Comparison of ENCODE assay signal across 8 cellular contexts in the genomic region with DNA sequence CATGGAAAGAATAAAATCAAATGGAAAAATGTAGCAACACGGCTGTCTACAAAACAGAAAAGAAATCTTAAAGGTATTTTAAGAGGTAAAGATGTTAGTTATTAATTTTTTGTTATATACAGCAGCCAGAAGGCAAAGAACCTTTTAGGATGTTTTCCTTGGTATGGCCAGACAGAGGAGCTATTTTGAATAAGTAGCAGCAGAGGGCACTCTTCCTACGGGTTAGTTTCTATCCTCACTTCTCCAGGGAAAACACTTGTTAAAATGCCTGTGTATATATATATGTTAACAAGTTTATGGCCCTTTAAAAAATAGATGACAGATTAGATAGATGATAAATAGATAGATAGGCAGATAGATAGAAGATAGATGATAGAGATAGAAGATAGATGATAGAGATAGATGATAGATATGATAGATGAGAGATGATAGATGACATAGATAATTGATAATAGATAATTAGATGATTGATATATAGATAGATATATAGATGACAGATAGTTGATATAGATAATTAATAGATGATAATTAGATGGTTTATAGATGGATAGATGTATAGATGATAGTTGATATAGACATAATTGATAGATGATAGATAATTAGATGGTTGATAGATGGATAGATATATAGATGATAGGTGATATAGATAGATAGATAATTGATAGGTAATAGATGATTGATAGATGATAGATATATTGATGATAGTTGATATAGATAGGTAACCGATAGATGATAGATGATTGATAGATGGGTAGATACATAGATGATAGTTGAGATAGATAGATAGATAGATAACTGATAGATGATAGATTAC. TPM values are rescaled to one million over a fixed set of nuclear protein-coding genes. Genes with fewer than 3 reads are reported as not detected.
DNase-seq lines count a peak whose midpoint lies in the region; ATAC-seq and TF ChIP-seq lines count a peak whose summit lies in the region.

No MANE protein-coding gene starts in this region.

- H3K27ac ChIP-seq in mesenchymal stem cell (ENCODE audit: low read length, poor library complexity, severe bottlenecking) = no peak overlapping the region

- H3K9me3 Mint-ChIP-seq in chondrocyte (ENCODE audit: low read depth) = no peaks in the 10 kb centered on the region
- H3K9me3 Mint-ChIP-seq in activated T-helper 17 cell treated with anti-CD3 and anti-CD28 coated beads, Interleukin-2, amount 50 U/mL, for 72 hours = no peaks in the 10 kb centered on the region

- H3K36me3 ChIP-seq in mesenchymal stem cell (ENCODE audit: control insufficient read depth in 1 of 2, insufficient read depth in 2 of 2, low read depth in 1 of 2, low read length in 2 of 2) = no peaks in the 10 kb centered on the region

- H3K4me1 Mint-ChIP-seq in chondrocyte (ENCODE audit: low read depth) = no peaks in the 10 kb centered on the region
- H3K4me1 Mint-ChIP-seq in activated T-helper 17 cell treated with anti-CD3 and anti-CD28 coated beads, Interleukin-2, amount 50 U/mL, for 72 hours = no peaks in the 10 kb centered on the region

- H2BK12ac ChIP-seq in mesenchymal stem cell (ENCODE audit: low read length in 2 of 2) = no peak overlapping the region

- H3K27me3 Mint-ChIP-seq in chondrocyte (ENCODE audit: low read depth) = peaks cover 6% of the 10 kb centered on the region
- H3K27me3 Mint-ChIP-seq in activated T-helper 17 cell treated with anti-CD3 and anti-CD28 coated beads, Interleukin-2, amount 50 U/mL, for 72 hours = peaks cover 9% of the 10 kb centered on the region

- no peak overlapping the region for H2BK120ac ChIP-seq in mesenchymal stem cell (ENCODE audit: low read depth, low read length)

- H3K4me3 ChIP-seq in AG09309 (ENCODE audit: control insufficient read depth, low read depth, low read length) (no peak overlapping the region), mesenchymal stem cell (ENCODE audit: insufficient read depth in 1 of 2, low read depth in 1 of 2, low read length in 2 of 2) (no peak overlapping the region)

- no peak overlapping the region for H3K18ac ChIP-seq in mesenchymal stem cell (ENCODE audit: low read depth in 1 of 2, low read length in 2 of 2)

- H2AK5ac ChIP-seq in mesenchymal stem cell (ENCODE audit: low read length, severe bottlenecking) = no peak overlapping the region

- no peak overlapping the region for H3K4ac ChIP-seq in mesenchymal stem cell (ENCODE audit: low read depth in 1 of 2, low read length in 2 of 2)

- no peak overlapping the region for H2BK15ac ChIP-seq in mesenchymal stem cell (ENCODE audit: low read depth, poor library complexity, severe bottlenecking)

- WGBS in mesenchymal stem cell = 95% methylated on average over 1 of the region's 3 CpGs

- H4K91ac ChIP-seq in mesenchymal stem cell (ENCODE audit: low read length) = no peak overlapping the region

- no peak overlapping the region for H3K9ac ChIP-seq in mesenchymal stem cell (ENCODE audit: low read length)

- no peak overlapping the region for H3K23ac ChIP-seq in mesenchymal stem cell (ENCODE audit: low read length in 2 of 2)

- ATAC-seq in activated T-helper 17 cell treated with anti-CD3 and anti-CD28 coated beads, Interleukin-2, amount 50 U/mL, for 72 hours (replicated peaks) = no peak

- peak; percentile 3 for DNase-seq in AG09309 (ENCODE audit: low read depth)
- DNase-seq in HCEC 1CT = peak; percentile 67
- DNase-seq in NCI-H748 treated with DMSO at 0.1 percent for 48 hours (lab: John Stamatoyannopoulos, UW) = peak; percentile 61
- DNase-seq in chondrocyte (ENCODE audit: low spot score) = no peak
- DNase-seq in mesenchymal stem cell = peak; percentile 53
- no peak for DNase-seq in GM19240 (ENCODE audit: insufficient read length, low spot score)
- no peak for DNase-seq in central memory CD4-positive, alpha-beta T cell

- no peaks in the 10 kb centered on the region for H3K36me3 Mint-ChIP-seq in chondrocyte (ENCODE audit: low read depth)
- H3K36me3 Mint-ChIP-seq in activated T-helper 17 cell treated with anti-CD3 and anti-CD28 coated beads, Interleukin-2, amount 50 U/mL, for 72 hours (ENCODE audit: low read depth) = no peaks in the 10 kb centered on the region

- TF ChIP-seq CTCF in AG09309 (IDR thresholded peaks at IDR 0.05; ENCODE audit: control insufficient read depth, insufficient read depth, low read depth, low read length, missing control alignments) (peak; percentile 50), chondrocyte (IDR thresholded peaks at IDR 0.05) (peak; percentile 87)

- no peaks in the 10 kb centered on the region for H3K9me3 ChIP-seq in mesenchymal stem cell (ENCODE audit: control insufficient read depth, low read length)

- no peak overlapping the region for H3K4me2 ChIP-seq in mesenchymal stem cell (ENCODE audit: low read length, poor library complexity, severe bottlenecking)

- no peaks in the 10 kb centered on the region for H3K27me3 ChIP-seq in mesenchymal stem cell (ENCODE audit: control insufficient read depth in 1 of 2, insufficient read depth in 1 of 2, low read length in 2 of 2)

- H4K8ac ChIP-seq in mesenchymal stem cell (ENCODE audit: low read length) = no peak overlapping the region

- H3K4me3 Mint-ChIP-seq in chondrocyte (ENCODE audit: unreplicated experiment) = no peak overlapping the region
- H3K4me3 Mint-ChIP-seq in activated T-helper 17 cell treated with anti-CD3 and anti-CD28 coated beads, Interleukin-2, amount 50 U/mL, for 72 hours = no peak overlapping the region

- peak overlapping the region; percentile 66 for H2BK5ac ChIP-seq in mesenchymal stem cell (ENCODE audit: low read depth, low read length, poor library complexity, severe bottlenecking)

- peaks cover 1% of the 10 kb centered on the region for H3K4me1 ChIP-seq in mesenchymal stem cell (ENCODE audit: control insufficient read depth, insufficient read depth, low read depth, low read length)

- no peak overlapping the region for H3K27ac Mint-ChIP-seq in chondrocyte (ENCODE audit: unreplicated experiment)
- H3K27ac Mint-ChIP-seq in activated T-helper 17 cell treated with anti-CD3 and anti-CD28 coated beads, Interleukin-2, amount 50 U/mL, for 72 hours = no peak overlapping the region

- H3K79me1 ChIP-seq in mesenchymal stem cell (replicated peaks; ENCODE audit: low read length, poor library complexity, severe bottlenecking) = no peaks in the 10 kb centered on the region

- no peak overlapping the region for H2AFZ ChIP-seq in mesenchymal stem cell (ENCODE audit: low read depth, low read length)

- no peak overlapping the region for H3K14ac ChIP-seq in mesenchymal stem cell (ENCODE audit: low read length in 2 of 2)

RNA-seq across cellular contexts. Expression of a gene that starts 57.8 kb away (rescaled TPM):
- total RNA-seq in chondrocyte = 0.10 to 0.65 TPM (median 0.51 TPM) in 3 replicates
- polyA plus RNA-seq in mesenchymal stem cell (2013, experiment 1 of 2) = not detected
- not detected for polyA plus RNA-seq in mesenchymal stem cell (2013, experiment 2 of 2)
- not detected for total RNA-seq in activated T-helper 17 cell treated with anti-CD3 and anti-CD28 coated beads, Interleukin-2, amount 50 U/mL, for 72 hours

Comparison
In these comparisons a context has a peak if more than half of its experiments do, and no peak if none do; other contexts are left out.
1. DNase-seq: peak in AG09309 (single experiment), HCEC 1CT (single experiment), NCI-H748 treated with DMSO at 0.1 percent for 48 hours (single experiment) and mesenchymal stem cell (single experiment); none in chondrocyte (single experiment), GM19240 (single experiment) and central memory CD4-positive, alpha-beta T cell (single experiment).